ENCODE assay signal across 9 cellular contexts in the genomic region with DNA sequence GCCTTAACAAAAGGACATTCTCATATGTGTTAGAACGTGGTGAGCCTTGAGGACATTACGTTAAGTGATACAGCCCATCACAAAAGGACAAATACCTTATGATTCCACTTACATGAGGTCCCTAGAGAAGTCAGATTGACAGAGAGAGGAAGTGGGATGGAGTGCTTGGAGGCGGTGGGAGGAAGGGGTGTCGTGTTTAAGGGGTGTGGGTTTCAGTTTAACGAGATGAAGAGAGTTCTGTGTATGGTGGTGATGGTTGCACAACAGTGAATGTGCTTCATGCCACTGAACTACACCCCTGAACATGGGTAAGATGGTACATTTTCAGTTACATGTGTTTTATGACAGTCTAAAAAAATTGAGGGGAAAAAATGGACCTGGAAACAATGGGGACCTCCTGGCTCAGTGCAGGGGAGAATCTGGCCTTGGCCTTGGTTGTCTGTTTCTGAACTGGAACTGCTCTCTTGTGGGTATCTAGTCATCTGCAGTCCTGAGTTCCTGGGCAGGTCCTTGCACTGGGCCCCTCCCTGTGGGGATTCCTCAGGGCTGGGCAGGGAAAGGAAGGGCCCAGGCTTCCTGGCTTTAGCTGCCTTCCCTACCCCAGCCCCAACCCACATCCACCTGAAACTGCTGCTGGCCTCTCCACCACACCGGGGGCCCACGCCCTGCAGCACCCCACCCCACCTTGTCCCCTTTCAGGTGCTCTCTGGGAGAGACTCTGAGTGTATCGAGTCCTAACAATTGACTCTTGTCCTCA. TPM values are rescaled to one million over a fixed set of nuclear protein-coding genes. Genes with fewer than 3 reads are reported as not detected.
DNase-seq lines count a peak whose midpoint lies in the region; ATAC-seq, FAIRE-seq and TF ChIP-seq lines count a peak whose summit lies in the region.
"Had no signal": no experiment of that assay in that cellular context is flagged by ENCODE, and none has a peak within 500 bp of the region (broad histone marks: within the 10 kb centered on the region; RNA-seq: fewer than 3 reads in every experiment).

No MANE protein-coding gene starts in this region.

- no peak overlapping the region for H3K4me3 Mint-ChIP-seq in endothelial cell (ENCODE audit: unreplicated experiment)

- no peak overlapping the region for H3K4me3 ChIP-seq in Peyer's patch
- no peak overlapping the region for H3K4me3 ChIP-seq in small intestine (ENCODE audit: low read depth in 1 of 2, low read length in 2 of 2)

- TF ChIP-seq POLR2A in Peyer's patch (IDR thresholded peaks at IDR 0.05), result no peak

- no peak for TF ChIP-seq CTCF in Peyer's patch (IDR thresholded peaks at IDR 0.05)
- TF ChIP-seq CTCF in endothelial cell (IDR thresholded peaks at IDR 0.05; ENCODE audit: unreplicated experiment), result no peak
- no peak for TF ChIP-seq CTCF in D721Med (IDR thresholded peaks at IDR 0.05; ENCODE audit: insufficient read depth, missing control alignments)

- DNase-seq in GM18507 (ENCODE audit: extremely low spot score, insufficient read length, low read depth) (no peak), Peyer's patch (no peak), endothelial cell (ENCODE audit: low spot score) (no peak), small intestine (peak; percentile 18), D341Med (ENCODE audit: low spot score) (no peak), D721Med (ENCODE audit: insufficient read length, low spot score) (no peak), NCI-H1092 treated with DMSO at 0.1 percent for 48 hours (lab: John Stamatoyannopoulos, UW) (no peak)
- DNase-seq: NCI-H345 had no signal

- ATAC-seq in HG02840 (IDR thresholded peaks at IDR 0.05; ENCODE audit: low FRiP score, unreplicated experiment), result no peak

- peak overlapping the region; percentile 27 for H3K27ac Mint-ChIP-seq in endothelial cell (ENCODE audit: unreplicated experiment)

- 50 to 66% (median 59%) methylated on average over 8 of the region's 8 CpGs for WGBS in small intestine, 3 donors

- no peaks in the 10 kb centered on the region for H3K9me3 ChIP-seq in Peyer's patch
- no peaks in the 10 kb centered on the region for H3K9me3 ChIP-seq in small intestine (ENCODE audit: control insufficient read depth, low read depth)

- FAIRE-seq in GM18507 (lab: Jason Lieb, UNC) (peak; percentile 50), small intestine (lab: Jason Lieb, UNC) (no peak), D721Med (lab: Jason Lieb, UNC) (no peak)

- H3K36me3 ChIP-seq in Peyer's patch (peaks cover 0 to 30% (median 0%) of the 10 kb centered on the region in 3 donors), small intestine (ENCODE audit: control insufficient read depth in 2 of 2, insufficient read depth in 2 of 2, low read length in 2 of 2) (no peaks in the 10 kb centered on the region)

- no peaks in the 10 kb centered on the region for H3K27me3 ChIP-seq in Peyer's patch
- H3K27me3 ChIP-seq in small intestine (ENCODE audit: control insufficient read depth in 2 of 2, insufficient read depth in 2 of 2, low read length in 2 of 2), result no peaks in the 10 kb centered on the region

- H3K36me3 Mint-ChIP-seq in endothelial cell (ENCODE audit: low read depth, unreplicated experiment), result peaks cover 3% of the 10 kb centered on the region

- H3K4me1 ChIP-seq in Peyer's patch (peaks cover 4 to 29% (median 15%) of the 10 kb centered on the region in 4 donors), small intestine (ENCODE audit: control insufficient read depth in 2 of 2, insufficient read depth in 1 of 2, low read depth in 1 of 2, low read length in 1 of 2) (no peaks in the 10 kb centered on the region)

- peaks cover 4% of the 10 kb centered on the region for H3K4me1 Mint-ChIP-seq in endothelial cell (ENCODE audit: unreplicated experiment)

- no peaks in the 10 kb centered on the region for H3K9me3 Mint-ChIP-seq in endothelial cell (ENCODE audit: unreplicated experiment)

- peaks cover 4% of the 10 kb centered on the region for H3K27me3 Mint-ChIP-seq in endothelial cell (ENCODE audit: unreplicated experiment)

- H3K27ac ChIP-seq in Peyer's patch (peak overlapping the region; percentile 39 to 58 (median 49)), small intestine (ENCODE audit: low read depth in 1 of 2, low read length in 1 of 2) (peak overlapping the region; percentile 30 to 39)

RNA-seq across cellular contexts. Expression of gene LRRC8A, which starts 17.8 kb away (rescaled TPM):
- total RNA-seq in Peyer's patch (10 to 100 TPM; 20.0 to 39.2 (median 27.0) TPM), endothelial cell (ENCODE audit: unreplicated experiment) (54.3 TPM)
- 10 to 100 TPM in 1 of 3 donors, 1 to 10 TPM in 2; 4.1 to 28.4 (median 5.6) TPM for polyA plus RNA-seq in small intestine

RNA-seq across cellular contexts. Expression of gene KYAT1, which starts 18.0 kb away (rescaled TPM):
- total RNA-seq in Peyer's patch (10 to 100 TPM in 1 of 4 donors, 1 to 10 TPM in 3; 4.6 to 14.9 (median 8.7) TPM), endothelial cell (ENCODE audit: unreplicated experiment) (3.3 TPM)
- 1 to 10 TPM; 4.1 to 5.6 (median 4.9) TPM for polyA plus RNA-seq in small intestine

RNA-seq across cellular contexts. Expression of gene PHYHD1, which starts 21.0 kb away (rescaled TPM):
- 10 to 100 TPM in 1 of 4 donors, 1 to 10 TPM in 2, not detected in 1; 4.4 to 23.9 (median 7.5) TPM for total RNA-seq in Peyer's patch
- 10.3 TPM for total RNA-seq in endothelial cell (ENCODE audit: unreplicated experiment)
- polyA plus RNA-seq in small intestine, result 1 to 10 TPM; 1.1 to 6.5 (median 3.2) TPM

RNA-seq across cellular contexts. Expression of gene DOLK, which starts 47.7 kb away (rescaled TPM):
- total RNA-seq in Peyer's patch (10 to 100 TPM in 2 of 4 donors, 1 to 10 TPM in 2; 4.1 to 12.3 (median 10.6) TPM), endothelial cell (ENCODE audit: unreplicated experiment) (18.2 TPM)
- 10 to 100 TPM in 1 of 3 donors, 1 to 10 TPM in 2; 2.9 to 13.8 (median 4.6) TPM for polyA plus RNA-seq in small intestine

RNA-seq across cellular contexts. Expression of gene NUP188, which starts 47.8 kb away (rescaled TPM):
- 100 to 1,000 TPM in 1 of 4 donors, 10 to 100 TPM in 3; 28.2 to 101 (median 47.9) TPM for total RNA-seq in Peyer's patch
- total RNA-seq in endothelial cell (ENCODE audit: unreplicated experiment), result 44.0 TPM
- 10 to 100 TPM in 1 of 3 donors, 1 to 10 TPM in 2; 4.9 to 14.9 (median 4.9) TPM for polyA plus RNA-seq in small intestine
